12 cellular contexts compared by ENCODE assay signal in the genomic region with DNA sequence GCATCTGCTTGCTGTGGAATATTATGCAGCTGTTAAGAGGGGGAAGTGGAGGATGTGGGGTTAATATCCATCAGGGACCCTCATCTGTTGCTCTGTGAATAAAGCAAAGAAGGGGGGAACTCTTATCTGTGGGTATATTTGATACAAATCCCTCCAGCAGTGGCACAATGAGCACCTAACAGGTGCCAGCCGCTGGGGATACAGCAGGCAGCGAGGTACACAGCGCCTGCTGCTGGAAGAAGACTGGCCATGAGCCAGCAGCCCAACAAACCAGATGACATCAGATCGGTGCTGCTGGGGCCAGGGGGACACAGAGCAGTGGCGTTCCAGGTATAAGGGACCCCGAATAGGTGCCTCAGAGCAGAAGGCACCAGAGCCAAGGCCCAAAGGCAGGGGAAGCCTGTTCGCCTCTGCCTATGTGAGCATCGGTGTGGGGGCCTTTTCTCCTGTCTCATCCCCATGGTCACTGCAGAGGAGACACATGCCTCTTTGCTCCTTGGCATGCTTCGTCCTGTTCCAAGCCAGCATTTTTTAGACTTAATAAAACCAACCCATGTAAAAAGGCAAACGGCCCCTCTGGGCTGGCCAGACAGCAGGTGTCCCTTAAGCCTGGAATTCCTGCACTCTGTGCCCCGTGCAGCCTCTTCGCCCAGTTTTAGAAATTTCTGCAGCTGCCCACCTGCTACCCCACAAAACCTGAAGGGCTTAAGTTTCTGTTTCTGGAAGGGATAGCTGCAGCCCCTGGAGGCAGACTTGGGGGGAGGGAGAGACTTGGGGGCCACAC. TPM values are rescaled to one million over a fixed set of nuclear protein-coding genes. Genes with fewer than 3 reads are reported as not detected.
DNase-seq lines count a peak whose midpoint lies in the region; ATAC-seq, FAIRE-seq and TF ChIP-seq lines count a peak whose summit lies in the region.
"Had no signal": no experiment of that assay in that cellular context is flagged by ENCODE, and none has a peak within 500 bp of the region (broad histone marks: within the 10 kb centered on the region; RNA-seq: fewer than 3 reads in every experiment).

No MANE protein-coding gene starts in this region.

- H3K9me3 ChIP-seq in heart left ventricle = no peaks in the 10 kb centered on the region
- H3K9me3 ChIP-seq in OCI-LY7 (ENCODE audit: low read length) = no peaks in the 10 kb centered on the region
- no peaks in the 10 kb centered on the region for H3K9me3 ChIP-seq in kidney (ENCODE audit: control insufficient read depth in 1 of 2, low read length in 2 of 2)
- peaks cover 4% of the 10 kb centered on the region for H3K9me3 ChIP-seq in trophoblast cell (ENCODE audit: insufficient read depth, low read depth, low read length)

- H3K23ac ChIP-seq in trophoblast cell (ENCODE audit: low read length) = no peak overlapping the region

- no peaks in the 10 kb centered on the region for H3K36me3 Mint-ChIP-seq in osteocyte (ENCODE audit: unreplicated experiment)

- H3K4me3 ChIP-seq in heart left ventricle (no peak overlapping the region), OCI-LY7 (ENCODE audit: low read depth, low read length, poor library complexity, severe bottlenecking) (no peak overlapping the region), kidney (ENCODE audit: low read length in 2 of 2) (no peak overlapping the region), trophoblast cell (ENCODE audit: low read depth, low read length) (no peak overlapping the region)

- no peaks in the 10 kb centered on the region for H3K9me3 Mint-ChIP-seq in osteocyte (ENCODE audit: unreplicated experiment)
- H3K9me3 Mint-ChIP-seq: activated B cell treated with CpG ODN at 0.5 μM for 24 hours had no signal

- H3K4ac ChIP-seq in trophoblast cell (ENCODE audit: low read depth, low read length) = no peak overlapping the region

- H2BK5ac ChIP-seq in trophoblast cell (ENCODE audit: low read depth, low read length, poor library complexity) = no peak overlapping the region

- peaks cover 0 to 34% (median 0%) of the 10 kb centered on the region in 9 donors for H3K27me3 ChIP-seq in heart left ventricle
- H3K27me3 ChIP-seq in trophoblast cell (ENCODE audit: insufficient read depth, low read length) = peaks cover 27% of the 10 kb centered on the region

- peaks cover 4% of the 10 kb centered on the region for H3K27me3 Mint-ChIP-seq in osteocyte (ENCODE audit: unreplicated experiment)
- H3K27me3 Mint-ChIP-seq: activated B cell treated with CpG ODN at 0.5 μM for 24 hours had no signal

- no peak for ATAC-seq in Right ventricle myocardium inferior
- no peak for ATAC-seq in heart left ventricle
- no peak for ATAC-seq in GM21367 (IDR thresholded peaks at IDR 0.05; ENCODE audit: unreplicated experiment)

- POLR2A ChIA-PET in OCI-LY7 (lab: Charles Lee) = no interaction called here

- H3K36me3 ChIP-seq in heart left ventricle (peaks cover 0 to 11% (median 0%) of the 10 kb centered on the region in 9 donors), OCI-LY7 (ENCODE audit: insufficient read depth, low read length) (no peaks in the 10 kb centered on the region), kidney (ENCODE audit: control insufficient read depth in 1 of 2, insufficient read depth in 2 of 2, low read length in 2 of 2) (no peaks in the 10 kb centered on the region), trophoblast cell (ENCODE audit: control insufficient read depth in 1 of 2, insufficient read depth in 2 of 2, low read length in 2 of 2) (peaks cover 0 to 2% of the 10 kb centered on the region in 2 experiments)

- H3K4me2 ChIP-seq in OCI-LY7 (ENCODE audit: low read length) (no peak overlapping the region), trophoblast cell (ENCODE audit: low read length) (no peak overlapping the region)

- no peak overlapping the region for H3K18ac ChIP-seq in trophoblast cell (ENCODE audit: low read length)

- peaks cover 4% of the 10 kb centered on the region for H3K79me1 ChIP-seq in trophoblast cell (ENCODE audit: low read length)

- H3K27ac Mint-ChIP-seq in osteocyte (ENCODE audit: unreplicated experiment) = no peak overlapping the region
- H3K27ac Mint-ChIP-seq: activated B cell treated with CpG ODN at 0.5 μM for 24 hours had no signal

- H4K8ac ChIP-seq in trophoblast cell (ENCODE audit: low read depth, low read length) = no peak overlapping the region

- H3K4me3 Mint-ChIP-seq in osteocyte (ENCODE audit: unreplicated experiment) = no peak overlapping the region

- 71 to 80% (median 77%) methylated on average over 10 to 12 of the region's 12 CpGs for WGBS in heart left ventricle, 4 donors
- no CpG with 5 or more reads among the region's 12 CpGs for WGBS in trophoblast cell (ENCODE audit: extremely low coverage, insufficient coverage, insufficient read length)

- H3K79me2 ChIP-seq in OCI-LY7 (ENCODE audit: insufficient read depth, low read depth, low read length) = peaks cover 5% of the 10 kb centered on the region
- peaks cover 6% of the 10 kb centered on the region for H3K79me2 ChIP-seq in trophoblast cell (ENCODE audit: control insufficient read depth, insufficient read depth, low read length, poor library complexity)

- no peaks in the 10 kb centered on the region for H4K20me1 ChIP-seq in OCI-LY7 (ENCODE audit: insufficient read depth, low read length)

- no peak overlapping the region for H4K12ac ChIP-seq in trophoblast cell (ENCODE audit: low read depth, low read length)

- H3K4me1 ChIP-seq in heart left ventricle (peaks cover 0 to 80% (median 53%) of the 10 kb centered on the region in 12 donors), OCI-LY7 (ENCODE audit: insufficient read depth, low read length, poor library complexity, severe bottlenecking) (peaks cover 34% of the 10 kb centered on the region), kidney (ENCODE audit: control insufficient read depth in 1 of 2, insufficient read depth in 1 of 2, low read depth in 1 of 2, low read length in 2 of 2) (peaks cover 32 to 46% of the 10 kb centered on the region in 2 donors), trophoblast cell (ENCODE audit: control insufficient read depth in 1 of 2, insufficient read depth in 2 of 2, low read length in 2 of 2) (peaks cover 21 to 22% of the 10 kb centered on the region in 2 experiments)

- TF ChIP-seq CTCF in heart left ventricle (IDR thresholded peaks at IDR 0.05) (no peak), OCI-LY7 (conservative IDR thresholded peaks at IDR 0.05; ENCODE audit: low read length) (peak; percentile 49), kidney (IDR thresholded peaks at IDR 0.05; ENCODE audit: borderline replicate concordance, extremely low read depth, insufficient read depth) (no peak), osteocyte (IDR thresholded peaks at IDR 0.05) (no peak)

- TF ChIP-seq POLR2A in heart left ventricle (IDR thresholded peaks at IDR 0.05) = no peak

- H3K27ac ChIP-seq in heart left ventricle (peak overlapping the region in 3 of 12 donors; percentile 19 to 96 (median 72)), OCI-LY7 (ENCODE audit: low read depth, low read length, poor library complexity, severe bottlenecking) (no peak overlapping the region), kidney (ENCODE audit: low read depth in 2 of 2, low read length in 2 of 2) (peak overlapping the region; percentile 0 to 28), temporal lobe (ENCODE audit: low read depth, low read length) (peak overlapping the region; percentile 17), trophoblast cell (ENCODE audit: low read depth, low read length) (no peak overlapping the region)

- no peak overlapping the region for H2AK5ac ChIP-seq in trophoblast cell (ENCODE audit: low read length)

- H3K14ac ChIP-seq in trophoblast cell (ENCODE audit: low read length) = no peak overlapping the region

- H2AFZ ChIP-seq in OCI-LY7 (ENCODE audit: low read length) = no peak overlapping the region
- no peak overlapping the region for H2AFZ ChIP-seq in trophoblast cell (ENCODE audit: insufficient read depth, low read length, poor library complexity)

- H2BK120ac ChIP-seq in trophoblast cell (ENCODE audit: insufficient read depth, low read length, poor library complexity) = no peak overlapping the region

- intact Hi-C loops in Right ventricle myocardium inferior (cut with DNase I) (no loop called here), heart left ventricle (cut with DNase I) (no loop called here), OCI-LY7 (cut with micrococcal nuclease; ENCODE audit: unreplicated experiment) (no loop called here), kidney (cut with DNase I) (no loop called here)

- no peak for FAIRE-seq in kidney (lab: Jason Lieb, UNC)

- H3K9ac ChIP-seq in kidney (ENCODE audit: low read length in 2 of 2) (no peak overlapping the region), trophoblast cell (ENCODE audit: low read length) (no peak overlapping the region)

- DNase-seq in Right ventricle myocardium inferior (ENCODE audit: missing footprints) = peak; percentile 53
- DNase-seq in heart left ventricle = no peak
- DNase-seq in OCI-LY7 (ENCODE audit: low spot score) = no peak
- DNase-seq in kidney = no peak
- DNase-seq in trophoblast cell = no peak
- DNase-seq in osteocyte (ENCODE audit: extremely low spot score, unreplicated experiment) = no peak
- DNase-seq: activated B cell treated with CpG ODN at 0.5 μM for 24 hours, foreskin fibroblast, NCI-H1417 treated with DMSO at 0.1 percent for 48 hours, nucleus accumbens had no signal

- H2BK12ac ChIP-seq in trophoblast cell (ENCODE audit: low read length) = no peak overlapping the region

- H3K4me1 Mint-ChIP-seq in osteocyte (ENCODE audit: unreplicated experiment) = peaks cover 34% of the 10 kb centered on the region

- no peak overlapping the region for H4K91ac ChIP-seq in trophoblast cell (ENCODE audit: low read depth, low read length)

- BruUV-seq in OCI-LY7 (replicated peaks; lab: Mats Ljungman, UMichigan) = no TSS peak

- no peaks in the 10 kb centered on the region for H3K9me2 ChIP-seq in OCI-LY7 (ENCODE audit: insufficient read depth, low read length)

- CTCF ChIA-PET in OCI-LY7 (lab: Charles Lee; ENCODE audit: unreplicated experiment) = no interaction called here

RNA-seq across cellular contexts. Expression of gene CKB, which starts 1.6 kb away (rescaled TPM):
- total RNA-seq in Right ventricle myocardium inferior (577 TPM), heart left ventricle (1,000 to 10,000 TPM in 2 of 9 donors, 100 to 1,000 TPM in 7; 203 to 1,105 (median 462) TPM), OCI-LY7 (2022) (3.0 and 3.2 TPM in 2 replicates), kidney (539 TPM), temporal lobe (249 TPM), osteocyte (25.4 and 31.4 TPM in 2 replicates)
- polyA plus RNA-seq in heart left ventricle (1,000 to 10,000 TPM in 1 of 2 donors, 100 to 1,000 TPM in 1; 529 to 1,103 TPM), kidney (ENCODE audit: insufficient read depth, low read depth, low replicate concordance) (916 TPM)
- 0.57 and 0.82 TPM in 2 replicates for total RNA-seq in OCI-LY7 (2014; rRNA removed; shearing (Covaris generic))
- 102 and 110 TPM in 2 replicates for polyA plus RNA-seq in trophoblast cell (2013)

RNA-seq across cellular contexts. Expression of gene TRMT61A, which starts 4.8 kb away (rescaled TPM):
- total RNA-seq in Right ventricle myocardium inferior (5.6 TPM), heart left ventricle (1 to 10 TPM; 3.2 to 7.1 (median 5.1) TPM), OCI-LY7 (2022) (11.2 and 13.1 TPM in 2 replicates), kidney (16.0 TPM), temporal lobe (4.7 TPM), osteocyte (10.9 and 11.5 TPM in 2 replicates)
- polyA plus RNA-seq in heart left ventricle (10 to 100 TPM in 1 of 2 donors, 1 to 10 TPM in 1; 5.8 to 15.9 TPM), kidney (ENCODE audit: insufficient read depth, low read depth, low replicate concordance) (11.9 TPM)
- 16.7 and 17.1 TPM in 2 replicates for total RNA-seq in OCI-LY7 (2014; rRNA removed; shearing (Covaris generic))
- polyA plus RNA-seq in trophoblast cell (2013) = 3.4 and 3.5 TPM in 2 replicates

RNA-seq across cellular contexts. Expression of gene BAG5, which starts 38.3 kb away (rescaled TPM):
- total RNA-seq in Right ventricle myocardium inferior (16.1 TPM), heart left ventricle (10 to 100 TPM; 15.0 to 22.8 (median 17.0) TPM), OCI-LY7 (2022) (36.3 and 38.7 TPM in 2 replicates), kidney (64.5 TPM), temporal lobe (32.2 TPM), osteocyte (21.9 and 22.4 TPM in 2 replicates)
- polyA plus RNA-seq in heart left ventricle (10 to 100 TPM in 1 of 2 donors, 1 to 10 TPM in 1; 4.8 to 19.1 TPM), kidney (ENCODE audit: insufficient read depth, low read depth, low replicate concordance) (17.1 TPM)
- total RNA-seq in OCI-LY7 (2014; rRNA removed; shearing (Covaris generic)) = 26.1 and 29.2 TPM in 2 replicates
- 21.3 and 22.2 TPM in 2 replicates for polyA plus RNA-seq in trophoblast cell (2013)

RNA-seq across cellular contexts. Expression of gene COA8, which starts 38.6 kb away (rescaled TPM):
- total RNA-seq in Right ventricle myocardium inferior (49.3 TPM), heart left ventricle (10 to 100 TPM; 30.6 to 66.5 (median 41.9) TPM), OCI-LY7 (2022) (33.0 and 38.9 TPM in 2 replicates), kidney (40.7 TPM), temporal lobe (26.8 TPM), osteocyte (41.0 and 42.0 TPM in 2 replicates)
- polyA plus RNA-seq in heart left ventricle (100 to 1,000 TPM in 1 of 2 donors, 10 to 100 TPM in 1; 47.5 to 109 TPM), kidney (ENCODE audit: insufficient read depth, low read depth, low replicate concordance) (65.1 TPM)
- total RNA-seq in OCI-LY7 (2014; rRNA removed; shearing (Covaris generic)) = 18.2 and 18.7 TPM in 2 replicates
- 42.0 and 45.6 TPM in 2 replicates for polyA plus RNA-seq in trophoblast cell (2013)

Comparison
In these comparisons a context has a peak if more than half of its experiments do, and no peak if none do; other contexts are left out.
1. H3K27ac ChIP-seq: peak in kidney (2 of 2) and temporal lobe (single experiment); none in OCI-LY7 (single experiment) and trophoblast cell (single experiment).